ENCODE assay signal across 8 cellular contexts in genomic region chr19:55654323-55654832, GRCh38. TPM values are rescaled to one million over a fixed set of nuclear protein-coding genes. Genes with fewer than 3 reads are reported as not detected.
A peak's percentile ranks its signal among the peaks of the same experiment; 100 is the strongest.
DNase-seq lines count a peak whose midpoint lies in the region; ATAC-seq, FAIRE-seq and TF ChIP-seq lines count a peak whose summit lies in the region.

No MANE protein-coding gene starts in this region.

- no peak overlapping the region for H2BK15ac ChIP-seq in H1 (ENCODE audit: low read length)

- H3K36me3 Mint-ChIP-seq in memory B cell: peaks cover 11% of the 10 kb centered on the region

- DNase-seq in CMK (ENCODE audit: low read depth): peak; percentile 99
- peak in 74 of 76 experiments; percentile 76 to 100 (median 100) for DNase-seq in HUDEP-2 (lab: John Stamatoyannopoulos, UW; ENCODE audit: unreplicated experiment in 76 of 76)
- peak; percentile 100 for DNase-seq in NOMO-1 treated with DMSO at 0.1 percent for 48 hours (lab: John Stamatoyannopoulos, UW; ENCODE audit: unreplicated experiment)
- peak; percentile 99 for DNase-seq in activated CD8-positive, alpha-beta memory T cell treated with anti-CD3 and anti-CD28 coated beads, Interleukin-2, amount 50 U/mL, for 24 hours (ENCODE audit: extremely low read depth)
- peak; percentile 98 to 100 for DNase-seq in H1 (ENCODE audit: low read depth in 1 of 2, low spot score in 2 of 2)
- DNase-seq in memory B cell (ENCODE audit: low spot score in 2 of 2): peak in 1 of 2 donors; percentile 98
- DNase-seq in stimulated activated CD4-positive, alpha-beta T cell treated with anti-CD3 and anti-CD28 coated beads, TNF-alpha, amount 100 ng/mL, for 48 hours (ENCODE audit: low read depth in 3 of 3): peak; percentile 94 to 99 (median 99)

- H4K20me1 ChIP-seq in H1 (replicated peaks in 1 of 2; ENCODE audit: control insufficient read depth in 1 of 2, insufficient read depth in 2 of 2, low read length in 2 of 2): peaks cover 15 to 17% of the 10 kb centered on the region in 2 experiments

- peak overlapping the region; percentile 99 for H2AFZ ChIP-seq in H1 (ENCODE audit: low read length)

- CTCF ChIA-PET in H1 (lab: Charles Lee; ENCODE audit: partially characterized antibody): interaction anchor here (0.6 to 1.0 kb wide), 16 partner anchors 14 to 653 kb away, joined by 3 to 10 read pairs (median 3); no protein-coding TSS in a partner anchor

- no peak overlapping the region for H3K4ac ChIP-seq in H1 (replicated peaks; ENCODE audit: insufficient read length, low read depth, low read length)

- peaks cover 0 to 4% (median 2%) of the 10 kb centered on the region in 4 experiments; a peak in 1 of 8 replicates for H3K36me3 ChIP-seq in H1 (ENCODE audit: control insufficient read depth in 2 of 4, insufficient read depth in 4 of 4, low read length in 3 of 4)

- H2BK5ac ChIP-seq in H1 (ENCODE audit: low read depth, low read length): peak overlapping the region; percentile 100

- peaks cover 3 to 18% (median 10%) of the 10 kb centered on the region in 4 experiments; a peak in 6 of 7 replicates for H3K4me1 ChIP-seq in H1 (replicated peaks in 1 of 4; ENCODE audit: control insufficient read depth in 3 of 4, insufficient read depth in 4 of 4, low read length in 3 of 4)

- H3K18ac ChIP-seq in H1 (ENCODE audit: extremely low read depth, low read length): peak overlapping the region; percentile 100

- H3K23me2 ChIP-seq in H1 (ENCODE audit: low read depth, low read length): peaks cover 13% of the 10 kb centered on the region

- TF ChIP-seq POLR2A in H1 (IDR thresholded peaks at IDR 0.05; ENCODE audit: control extremely low read depth in 1 of 2, low read depth in 2 of 2, low read length in 2 of 2): no peak

- peak overlapping the region; percentile 98 for H3K27ac Mint-ChIP-seq in memory B cell

- no peak overlapping the region for H3K23ac ChIP-seq in H1 (ENCODE audit: insufficient read length)

- H2AK5ac ChIP-seq in H1 (ENCODE audit: low read depth, low read length): no peak overlapping the region

- H4K5ac ChIP-seq in H1 (ENCODE audit: insufficient read length, low read depth, low read length): peak overlapping the region; percentile 68

- no peak overlapping the region for H3K14ac ChIP-seq in H1 (ENCODE audit: insufficient read length)

- peak overlapping the region; percentile 78 to 94 for H3K4me2 ChIP-seq in H1 (ENCODE audit: insufficient read depth in 1 of 2, low read depth in 2 of 2, low read length in 2 of 2)

- peaks cover 2% of the 10 kb centered on the region; the same call in 1 of the 2 replicates for H3K79me1 ChIP-seq in H1 (ENCODE audit: low read depth, low read length)

- FAIRE-seq in H1 (lab: Jason Lieb, UNC): peak; percentile 93

- no peaks in the 10 kb centered on the region for H3K9me3 Mint-ChIP-seq in memory B cell

- no peaks in the 10 kb centered on the region for H3K27me3 Mint-ChIP-seq in memory B cell

- peak overlapping the region; percentile 91; the same call in 1 of the 2 replicates for H4K8ac ChIP-seq in H1 (ENCODE audit: extremely low read depth, insufficient read depth, low read length)

- peaks cover 37% of the 10 kb centered on the region for H3K4me1 Mint-ChIP-seq in memory B cell

- 0 out of 4 replicates have a peak, but pooled peaks of 1 of the 3 experiments have one; percentile 8 for TF ChIP-seq CTCF in H1 (IDR thresholded peaks at IDR 0.05; ENCODE audit: control extremely low read depth in 1 of 3, insufficient read depth in 1 of 3, low read depth in 1 of 3, low read length in 3 of 3)

- H3K56ac ChIP-seq in H1 (replicated peaks; ENCODE audit: insufficient read length, low read depth, low read length): peak overlapping the region; percentile 69

- peak overlapping the region; percentile 81 for H4K91ac ChIP-seq in H1 (replicated peaks; ENCODE audit: insufficient read length, low read length)

- H3K79me2 ChIP-seq in H1 (ENCODE audit: control insufficient read depth in 1 of 2, insufficient read depth in 2 of 2, low read length in 2 of 2): peaks cover 38 to 41% of the 10 kb centered on the region in 2 experiments

- POLR2A ChIA-PET in H1 (lab: Charles Lee; ENCODE audit: partially characterized antibody): interaction anchor here (0.6 to 1.6 kb wide), 18 partner anchors 9 to 513 kb away, joined by 3 to 13 read pairs (median 5); partner anchors contain the start of genes EPN1, FIZ1, TMEM238 and ZNF524

- peak overlapping the region; percentile 98 for H3K27ac ChIP-seq in H1 (ENCODE audit: low read depth, low read length)

- H3K4me3 ChIP-seq in H1 (ENCODE audit: extremely low read depth in 1 of 4, insufficient read depth in 2 of 4, low read depth in 3 of 4, low read length in 4 of 4): peak overlapping the region; percentile 77 to 91 (median 82)

- WGBS in H1 (ENCODE audit: extremely low coverage in 1 of 2, insufficient coverage in 1 of 2, insufficient read length in 1 of 2, insufficient replicate concordance in 2 of 2, low coverage in 1 of 2, low lambda C conversion rate in 2 of 2, missing lambda C conversion rate in 1 of 2), 2 experiments: 2% methylated on average over 45 of the region's 49 CpGs; no CpG with 5 or more reads in 1 of the 2 experiments

- H3K9me3 ChIP-seq in H1 (ENCODE audit: insufficient read depth in 2 of 2, low read depth in 1 of 2, low read length in 1 of 2): no peaks in the 10 kb centered on the region

- H3K27me3 ChIP-seq in H1 (replicated peaks in 1 of 4; ENCODE audit: control insufficient read depth in 3 of 4, extremely low read depth in 1 of 4, insufficient read depth in 3 of 4, low read length in 3 of 4): no peaks in the 10 kb centered on the region

- TF ChIP-seq RAD21 in H1 (IDR thresholded peaks at IDR 0.05 in 1 of 2, conservative IDR thresholded peaks at IDR 0.05 in 1 of 2; ENCODE audit: low read depth in 2 of 2, low read length in 2 of 2): no peak

- peak; percentile 48 for ATAC-seq in GM21390 (IDR thresholded peaks at IDR 0.05; ENCODE audit: unreplicated experiment)
- ATAC-seq in memory B cell (ENCODE audit: low read depth): peak; percentile 69

- H3K4me3 Mint-ChIP-seq in memory B cell: peak overlapping the region; percentile 97

- H2BK20ac ChIP-seq in H1 (ENCODE audit: low read length): no peak overlapping the region

- H2BK120ac ChIP-seq in H1 (replicated peaks; ENCODE audit: low read depth, low read length): peak overlapping the region; percentile 11

- TF ChIP-seq EP300 in H1 (IDR thresholded peaks at IDR 0.05; ENCODE audit: borderline replicate concordance in 1 of 2, low read depth in 2 of 2, low read length in 2 of 2): no peak

- peak overlapping the region; percentile 98 for H2BK12ac ChIP-seq in H1 (ENCODE audit: low read depth, low read length)

- H3K9ac ChIP-seq in H1 (replicated peaks in 1 of 4; ENCODE audit: extremely low read depth in 1 of 4, low read depth in 3 of 4, low read length in 3 of 4): peak overlapping the region in 3 of 4 experiments; percentile 92 to 98 (median 98); a peak in 6 of 7 replicates

RNA-seq across cellular contexts. Expression of gene U2AF2, which starts 0.5 kb away (rescaled TPM):
- total RNA-seq in H1 (2021; fragmentation: NEBNext Ultra II Directional; extraction: Animal tissue kit (Norgen Biotek cat#: 25700)): 252 and 269 TPM in 2 replicates
- polyA plus RNA-seq in H1 (2011; rRNA removed): 162 and 297 TPM in 2 replicates
- 279 TPM for polyA plus RNA-seq in H1 (2011; cell fraction: cytosol; rRNA removed)
- polyA plus RNA-seq in H1 (2011; cell fraction: nucleus; rRNA removed): 769 TPM
- 233 to 309 TPM (median 276 TPM) in 4 replicates for polyA plus RNA-seq in H1 (2012, experiment 1 of 2)
- polyA plus RNA-seq in H1 (2012, experiment 2 of 2): 266 TPM
- 137 TPM for polyA plus RNA-seq in H1 (2013, experiment 1 of 2)
- polyA plus RNA-seq in H1 (2013, experiment 2 of 2): 126 TPM
- 135 TPM in 2 replicates for polyA minus RNA-seq in H1 (2011; rRNA and poly(A)+ RNA removed)
- polyA minus RNA-seq in H1 (2011; cell fraction: cytosol; rRNA and poly(A)+ RNA removed): 185 TPM
- polyA minus RNA-seq in H1 (2011; cell fraction: nucleus; rRNA and poly(A)+ RNA removed): 146 TPM

RNA-seq across cellular contexts. Expression of gene CCDC106, which starts 6.4 kb away (rescaled TPM):
- 19.1 and 20.1 TPM in 2 replicates for total RNA-seq in H1 (2021; fragmentation: NEBNext Ultra II Directional; extraction: Animal tissue kit (Norgen Biotek cat#: 25700))
- polyA plus RNA-seq in H1 (2011; rRNA removed): 12.0 and 19.4 TPM in 2 replicates
- polyA plus RNA-seq in H1 (2011; cell fraction: cytosol; rRNA removed): 10.8 TPM
- polyA plus RNA-seq in H1 (2011; cell fraction: nucleus; rRNA removed): 24.2 TPM
- 11.2 to 17.6 TPM (median 16.0 TPM) in 4 replicates for polyA plus RNA-seq in H1 (2012, experiment 1 of 2)
- 17.1 TPM for polyA plus RNA-seq in H1 (2012, experiment 2 of 2)
- polyA plus RNA-seq in H1 (2013, experiment 1 of 2): 17.2 TPM
- polyA plus RNA-seq in H1 (2013, experiment 2 of 2): 16.7 TPM
- polyA minus RNA-seq in H1 (2011; rRNA and poly(A)+ RNA removed): 2.7 TPM in 2 replicates
- polyA minus RNA-seq in H1 (2011; cell fraction: cytosol; rRNA and poly(A)+ RNA removed): 8.7 TPM
- 5.9 TPM for polyA minus RNA-seq in H1 (2011; cell fraction: nucleus; rRNA and poly(A)+ RNA removed)

RNA-seq across cellular contexts. Expression of gene ZNF581, which starts 10.9 kb away (rescaled TPM):
- total RNA-seq in H1 (2021; fragmentation: NEBNext Ultra II Directional; extraction: Animal tissue kit (Norgen Biotek cat#: 25700)): 73.0 and 76.0 TPM in 2 replicates
- 76.1 and 97.6 TPM in 2 replicates for polyA plus RNA-seq in H1 (2011; rRNA removed)
- polyA plus RNA-seq in H1 (2011; cell fraction: cytosol; rRNA removed): 74.2 TPM
- polyA plus RNA-seq in H1 (2011; cell fraction: nucleus; rRNA removed): 78.2 TPM
- polyA plus RNA-seq in H1 (2012, experiment 1 of 2): 51.9 to 85.8 TPM (median 82.3 TPM) in 4 replicates
- 104 TPM for polyA plus RNA-seq in H1 (2012, experiment 2 of 2)
- polyA plus RNA-seq in H1 (2013, experiment 1 of 2): 41.3 TPM
- polyA plus RNA-seq in H1 (2013, experiment 2 of 2): 39.4 TPM
- 50.6 and 79.5 TPM in 2 replicates for polyA minus RNA-seq in H1 (2011; rRNA and poly(A)+ RNA removed)
- polyA minus RNA-seq in H1 (2011; cell fraction: cytosol; rRNA and poly(A)+ RNA removed): 58.1 TPM
- polyA minus RNA-seq in H1 (2011; cell fraction: nucleus; rRNA and poly(A)+ RNA removed): 41.2 TPM

RNA-seq across cellular contexts. Expression of gene ZNF580, which starts 13.6 kb away (rescaled TPM):
- total RNA-seq in H1 (2021; fragmentation: NEBNext Ultra II Directional; extraction: Animal tissue kit (Norgen Biotek cat#: 25700)): 24.6 and 26.3 TPM in 2 replicates
- 12.0 and 25.4 TPM in 2 replicates for polyA plus RNA-seq in H1 (2011; rRNA removed)
- polyA plus RNA-seq in H1 (2011; cell fraction: cytosol; rRNA removed): 12.6 TPM
- 28.3 TPM for polyA plus RNA-seq in H1 (2011; cell fraction: nucleus; rRNA removed)
- polyA plus RNA-seq in H1 (2012, experiment 1 of 2): 21.8 to 34.3 TPM (median 31.2 TPM) in 4 replicates
- 20.7 TPM for polyA plus RNA-seq in H1 (2012, experiment 2 of 2)
- 18.6 TPM for polyA plus RNA-seq in H1 (2013, experiment 1 of 2)
- polyA plus RNA-seq in H1 (2013, experiment 2 of 2): 17.5 TPM
- polyA minus RNA-seq in H1 (2011; rRNA and poly(A)+ RNA removed): 3.1 and 4.8 TPM in 2 replicates
- 17.8 TPM for polyA minus RNA-seq in H1 (2011; cell fraction: cytosol; rRNA and poly(A)+ RNA removed)
- 13.0 TPM for polyA minus RNA-seq in H1 (2011; cell fraction: nucleus; rRNA and poly(A)+ RNA removed)

RNA-seq across cellular contexts. Expression of gene EPN1, which starts 20.6 kb away (rescaled TPM):
- 200 and 206 TPM in 2 replicates for total RNA-seq in H1 (2021; fragmentation: NEBNext Ultra II Directional; extraction: Animal tissue kit (Norgen Biotek cat#: 25700))
- 49.6 and 116 TPM in 2 replicates for polyA plus RNA-seq in H1 (2011; rRNA removed)
- polyA plus RNA-seq in H1 (2011; cell fraction: cytosol; rRNA removed): 75.2 TPM
- 71.0 TPM for polyA plus RNA-seq in H1 (2011; cell fraction: nucleus; rRNA removed)
- 100 to 163 TPM (median 150 TPM) in 4 replicates for polyA plus RNA-seq in H1 (2012, experiment 1 of 2)
- polyA plus RNA-seq in H1 (2012, experiment 2 of 2): 137 TPM
- 103 TPM for polyA plus RNA-seq in H1 (2013, experiment 1 of 2)
- 111 TPM for polyA plus RNA-seq in H1 (2013, experiment 2 of 2)
- polyA minus RNA-seq in H1 (2011; rRNA and poly(A)+ RNA removed): 55.2 and 69.0 TPM in 2 replicates
- 133 TPM for polyA minus RNA-seq in H1 (2011; cell fraction: cytosol; rRNA and poly(A)+ RNA removed)
- 43.1 TPM for polyA minus RNA-seq in H1 (2011; cell fraction: nucleus; rRNA and poly(A)+ RNA removed)
